2 cellular contexts compared by ENCODE assay signal in genomic region chr3:142470826-142471225, GRCh38.
TF ChIP-seq lines count a peak whose summit lies in the region.

No MANE protein-coding gene starts in this region.

TF ChIP-seq in GM12891, 5 proteins besides CTCF, POLR2A, EP300 and RAD21 (continued from another document):
- TF ChIP-seq SPI1 (IDR thresholded peaks at IDR 0.05; ENCODE audit: low read depth, low read length): no peak
- no peak for TF ChIP-seq POLR2AphosphoS5 (IDR thresholded peaks at IDR 0.05; ENCODE audit: low read depth, low read length)

TF ChIP-seq in Ishikawa, 13 proteins besides CTCF, POLR2A, EP300 and RAD21 (continued from another document):
- TF ChIP-seq REST (IDR thresholded peaks at IDR 0.05; ENCODE audit: low read depth): no peak
